Comparison of ENCODE assay signal across 25 cellular contexts in the genomic region with DNA sequence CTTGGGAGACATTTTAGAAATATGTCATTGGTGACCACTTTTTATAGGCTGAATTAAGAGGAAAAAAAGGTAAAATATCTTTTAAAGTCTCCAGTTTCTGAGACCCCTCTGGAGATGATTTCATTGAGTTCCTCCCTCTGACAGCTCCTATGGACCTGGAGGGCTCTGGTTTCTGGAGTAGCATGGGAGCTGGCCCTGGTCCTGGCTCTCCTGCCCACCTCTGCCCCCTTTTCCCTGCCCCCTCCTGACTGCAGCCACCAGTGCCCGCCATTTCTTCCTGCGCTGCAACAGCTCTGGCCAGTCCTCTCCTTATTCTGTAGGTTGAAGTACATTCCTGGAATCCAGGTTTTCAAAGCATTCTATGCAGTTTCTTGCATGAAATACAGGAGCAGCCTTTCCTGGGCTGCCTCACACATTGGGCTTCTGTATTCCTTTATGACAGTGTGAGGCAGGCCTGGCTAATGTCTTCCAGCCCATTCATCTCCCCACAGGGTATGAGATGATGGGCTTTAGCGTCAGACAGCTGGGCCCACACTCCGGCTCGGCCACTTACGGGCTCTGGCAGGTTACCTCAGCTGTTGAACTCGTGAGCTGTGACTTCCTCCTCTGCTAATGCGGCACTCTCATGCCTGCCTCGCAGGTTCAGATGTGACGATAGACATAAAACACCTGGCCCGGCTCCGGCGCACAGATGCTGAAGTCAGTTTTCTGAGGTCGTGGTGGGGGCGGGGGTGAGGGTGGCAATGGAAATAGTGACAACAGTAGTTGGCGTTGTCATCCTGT.
DNase-seq lines count a peak whose midpoint lies in the region; ATAC-seq, FAIRE-seq and TF ChIP-seq lines count a peak whose summit lies in the region.
"Had no signal": no experiment of that assay in that cellular context is flagged by ENCODE, and none has a peak within 500 bp of the region (broad histone marks: within the 10 kb centered on the region; RNA-seq: fewer than 3 reads in every experiment).

No MANE protein-coding gene starts in this region.

- H3K9me3 Mint-ChIP-seq in glutamatergic neuron (ENCODE audit: unreplicated experiment), result peaks cover 2% of the 10 kb centered on the region
- H3K9me3 Mint-ChIP-seq: nephron had no signal

- intact Hi-C loops in pancreas (cut with DNase I), result no loop called here

- H3K27me3 ChIP-seq in pancreas, result no peaks in the 10 kb centered on the region
- H3K27me3 ChIP-seq: cardiac muscle cell, dorsolateral prefrontal cortex, foreskin keratinocyte had no signal

- no peaks in the 10 kb centered on the region for H3K4me1 ChIP-seq in pancreas
- H3K4me1 ChIP-seq: Caco-2, foreskin keratinocyte, prostate gland had no signal

- no peaks in the 10 kb centered on the region for H3K9me3 ChIP-seq in pancreas
- H3K9me3 ChIP-seq: prostate gland had no signal

- peak overlapping the region; percentile 90 for H3K27ac Mint-ChIP-seq in glutamatergic neuron (ENCODE audit: unreplicated experiment)
- H3K27ac Mint-ChIP-seq: activated CD4-positive, alpha-beta memory T cell treated with anti-CD3 and anti-CD28 coated beads, Interleukin-2, amount 10 ng/mL, durations not matched to agents 7 days and 5 days; activated naive CD4-positive, alpha-beta T cell treated with anti-CD3 and anti-CD28 coated beads for 36 hours; activated T-cell treated with anti-CD3 and anti-CD28 coated beads, Interleukin-2, amount 50 U/mL, for 24 hours; mesothelial cell of epicardium; nephron; stimulated activated naive CD8-positive, alpha-beta T cell treated with anti-CD3 and anti-CD28 coated beads, Interleukin-15, amount 100 ng/mL, for 72 hours; type B pancreatic cell had no signal

- peaks cover 2% of the 10 kb centered on the region for H3K27me3 Mint-ChIP-seq in glutamatergic neuron (ENCODE audit: unreplicated experiment)
- H3K27me3 Mint-ChIP-seq: activated CD4-positive, alpha-beta memory T cell treated with anti-CD3 and anti-CD28 coated beads, Interleukin-2, amount 10 ng/mL, durations not matched to agents 7 days and 5 days; activated T-cell treated with anti-CD3 and anti-CD28 coated beads, Interleukin-2, amount 50 U/mL, for 24 hours; stimulated activated naive CD8-positive, alpha-beta T cell treated with anti-CD3 and anti-CD28 coated beads, Interleukin-15, amount 100 ng/mL, for 72 hours; type B pancreatic cell had no signal

- H3K36me3 Mint-ChIP-seq in glutamatergic neuron (ENCODE audit: unreplicated experiment), result peaks cover 5% of the 10 kb centered on the region
- H3K36me3 Mint-ChIP-seq: mesothelial cell of epicardium had no signal

- H3K4me1 Mint-ChIP-seq in glutamatergic neuron (ENCODE audit: low read depth, unreplicated experiment), result peaks cover 5% of the 10 kb centered on the region
- H3K4me1 Mint-ChIP-seq: activated CD4-positive, alpha-beta memory T cell treated with anti-CD3 and anti-CD28 coated beads, Interleukin-2, amount 10 ng/mL, durations not matched to agents 7 days and 5 days; nephron; stimulated activated naive CD8-positive, alpha-beta T cell treated with anti-CD3 and anti-CD28 coated beads, Interleukin-15, amount 100 ng/mL, for 72 hours had no signal

- no peak overlapping the region for H3K27ac ChIP-seq in pancreas
- H3K27ac ChIP-seq: cardiac muscle cell, dorsolateral prefrontal cortex, foreskin keratinocyte, prostate gland had no signal

- ATAC-seq in pancreas, result no peak
- ATAC-seq: foreskin keratinocyte; stimulated activated naive CD8-positive, alpha-beta T cell treated with anti-CD3 and anti-CD28 coated beads, Interleukin-15, amount 100 ng/mL, for 72 hours had no signal

- no peak for TF ChIP-seq EP300 in Ishikawa (IDR thresholded peaks at IDR 0.05; ENCODE audit: borderline replicate concordance)

- no peak overlapping the region for H3K4me3 Mint-ChIP-seq in glutamatergic neuron (ENCODE audit: unreplicated experiment)
- H3K4me3 Mint-ChIP-seq: activated CD4-positive, alpha-beta memory T cell treated with anti-CD3 and anti-CD28 coated beads, Interleukin-2, amount 10 ng/mL, durations not matched to agents 7 days and 5 days; activated naive CD4-positive, alpha-beta T cell treated with anti-CD3 and anti-CD28 coated beads for 36 hours; activated T-cell treated with anti-CD3 and anti-CD28 coated beads, Interleukin-2, amount 50 U/mL, for 24 hours; mesothelial cell of epicardium; nephron; stimulated activated naive CD8-positive, alpha-beta T cell treated with anti-CD3 and anti-CD28 coated beads, Interleukin-15, amount 100 ng/mL, for 72 hours; type B pancreatic cell had no signal

- DNase-seq in NCI-H82 (lab: John Stamatoyannopoulos, UW) (peak; percentile 13), NCI-H82 treated with DMSO at 0.1 percent for 48 hours (lab: John Stamatoyannopoulos, UW; ENCODE audit: unreplicated experiment) (no peak), glutamatergic neuron (peak; percentile 65), retina (peak; percentile 55), putamen (ENCODE audit: low spot score) (no peak), UCSD-AML1 (lab: John Stamatoyannopoulos, UW; ENCODE audit: unreplicated experiment) (no peak), pancreas (no peak)
- DNase-seq: activated CD4-positive, alpha-beta memory T cell treated with anti-CD3 and anti-CD28 coated beads, Interleukin-2, amount 10 ng/mL, durations not matched to agents 7 days and 5 days; activated naive CD4-positive, alpha-beta T cell treated with anti-CD3 and anti-CD28 coated beads for 36 hours; activated T-cell treated with anti-CD3 and anti-CD28 coated beads, Interleukin-2, amount 50 U/mL, for 24 hours; Caco-2; dorsolateral prefrontal cortex; EL; foreskin keratinocyte; NCI-H524 treated with DMSO at 0.1 percent for 48 hours; SHP77 treated with DMSO at 0.1 percent for 48 hours; stimulated activated CD4-positive, alpha-beta T cell treated with anti-CD3 and anti-CD28 coated beads, Interleukin-4, amount 100 ng/mL, for 24 hours; stimulated activated naive CD8-positive, alpha-beta T cell treated with anti-CD3 and anti-CD28 coated beads, Interleukin-15, amount 100 ng/mL, for 72 hours had no signal

- no peaks in the 10 kb centered on the region for H3K36me3 ChIP-seq in pancreas
- H3K36me3 ChIP-seq: cardiac muscle cell, prostate gland had no signal

- FAIRE-seq in pancreas (lab: Jason Lieb, UNC), result no peak

- TF ChIP-seq CTCF in glutamatergic neuron (IDR thresholded peaks at IDR 0.05; ENCODE audit: partially characterized antibody, unreplicated experiment) (no peak), pancreas (IDR thresholded peaks at IDR 0.05) (no peak)

- no peak overlapping the region for H3K4me3 ChIP-seq in pancreas
- H3K4me3 ChIP-seq: cardiac muscle cell, dorsolateral prefrontal cortex, prostate gland, smooth muscle cell had no signal

- no peak for TF ChIP-seq RAD21 in Ishikawa (IDR thresholded peaks at IDR 0.05; ENCODE audit: low read depth)

- WGBS in pancreas, 2 donors, result 90 to 92% methylated on average over 16 of the region's 16 CpGs

TF ChIP-seq in Ishikawa, 13 proteins besides CTCF, POLR2A, EP300 and RAD21:
- TF ChIP-seq, protein P1, sequence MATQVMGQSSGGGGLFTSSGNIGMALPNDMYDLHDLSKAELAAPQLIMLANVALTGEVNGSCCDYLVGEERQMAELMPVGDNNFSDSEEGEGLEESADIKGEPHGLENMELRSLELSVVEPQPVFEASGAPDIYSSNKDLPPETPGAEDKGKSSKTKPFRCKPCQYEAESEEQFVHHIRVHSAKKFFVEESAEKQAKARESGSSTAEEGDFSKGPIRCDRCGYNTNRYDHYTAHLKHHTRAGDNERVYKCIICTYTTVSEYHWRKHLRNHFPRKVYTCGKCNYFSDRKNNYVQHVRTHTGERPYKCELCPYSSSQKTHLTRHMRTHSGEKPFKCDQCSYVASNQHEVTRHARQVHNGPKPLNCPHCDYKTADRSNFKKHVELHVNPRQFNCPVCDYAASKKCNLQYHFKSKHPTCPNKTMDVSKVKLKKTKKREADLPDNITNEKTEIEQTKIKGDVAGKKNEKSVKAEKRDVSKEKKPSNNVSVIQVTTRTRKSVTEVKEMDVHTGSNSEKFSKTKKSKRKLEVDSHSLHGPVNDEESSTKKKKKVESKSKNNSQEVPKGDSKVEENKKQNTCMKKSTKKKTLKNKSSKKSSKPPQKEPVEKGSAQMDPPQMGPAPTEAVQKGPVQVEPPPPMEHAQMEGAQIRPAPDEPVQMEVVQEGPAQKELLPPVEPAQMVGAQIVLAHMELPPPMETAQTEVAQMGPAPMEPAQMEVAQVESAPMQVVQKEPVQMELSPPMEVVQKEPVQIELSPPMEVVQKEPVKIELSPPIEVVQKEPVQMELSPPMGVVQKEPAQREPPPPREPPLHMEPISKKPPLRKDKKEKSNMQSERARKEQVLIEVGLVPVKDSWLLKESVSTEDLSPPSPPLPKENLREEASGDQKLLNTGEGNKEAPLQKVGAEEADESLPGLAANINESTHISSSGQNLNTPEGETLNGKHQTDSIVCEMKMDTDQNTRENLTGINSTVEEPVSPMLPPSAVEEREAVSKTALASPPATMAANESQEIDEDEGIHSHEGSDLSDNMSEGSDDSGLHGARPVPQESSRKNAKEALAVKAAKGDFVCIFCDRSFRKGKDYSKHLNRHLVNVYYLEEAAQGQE (IDR thresholded peaks at IDR 0.05; ENCODE audit: low read depth), result peak; percentile 54
- no peak for TF ChIP-seq TEAD4 (IDR thresholded peaks at IDR 0.05)

Comparison
In these comparisons a context has a peak if more than half of its experiments do, and no peak if none do; other contexts are left out.
1. DNase-seq: peak in NCI-H82 (single experiment), glutamatergic neuron (single experiment) and retina (single experiment); none in NCI-H82 treated with DMSO at 0.1 percent for 48 hours (single experiment), putamen (single experiment), UCSD-AML1 (single experiment) and pancreas (0 of 6).